In the genomic region with DNA sequence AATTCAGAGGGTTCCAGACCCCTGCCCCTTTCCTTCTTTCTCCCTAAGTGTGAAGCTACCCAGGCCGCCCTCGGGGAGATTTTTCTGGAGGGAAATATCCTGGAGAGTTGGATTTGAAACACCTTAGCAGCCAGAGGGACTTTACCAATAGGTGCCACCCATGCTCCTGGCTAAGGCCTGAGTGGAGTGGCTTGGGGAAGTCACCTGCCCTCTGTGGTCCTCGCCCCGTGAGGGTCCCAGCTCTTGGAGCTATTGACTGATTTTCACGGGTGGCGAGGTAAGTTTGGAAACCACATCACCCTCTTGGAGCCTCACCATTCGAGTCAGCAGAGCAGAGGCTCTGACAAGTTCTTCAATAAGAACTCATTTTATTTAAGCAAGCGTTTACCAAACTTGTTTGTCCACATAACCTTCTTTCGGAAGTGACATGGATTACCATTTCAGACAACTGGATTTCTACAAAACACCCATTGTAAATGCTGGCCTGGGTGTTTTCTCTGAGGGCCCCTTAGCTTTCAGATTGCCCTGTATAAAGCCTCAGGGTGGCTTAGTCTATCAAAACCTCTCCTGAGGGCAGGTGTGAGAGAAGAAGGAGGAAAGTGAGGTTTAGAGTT, we compare ENCODE assay signal across 24 cellular contexts. TPM values are rescaled to one million over a fixed set of nuclear protein-coding genes. Genes with fewer than 3 reads are reported as not detected.
DNase-seq lines count a peak whose midpoint lies in the region; ATAC-seq, FAIRE-seq and TF ChIP-seq lines count a peak whose summit lies in the region.
"Had no signal": no experiment of that assay in that cellular context is flagged by ENCODE, and none has a peak within 500 bp of the region (broad histone marks: within the 10 kb centered on the region; RNA-seq: fewer than 3 reads in every experiment).

No MANE protein-coding gene starts in this region.

- no peak for FAIRE-seq in D721Med (lab: Jason Lieb, UNC)
- FAIRE-seq: GM12878 had no signal

- no peaks in the 10 kb centered on the region for H3K27me3 ChIP-seq in smooth muscle cell (ENCODE audit: low read depth)
- H3K27me3 ChIP-seq in A673 (replicated peaks; ENCODE audit: insufficient read depth, low read depth, low read length, poor library complexity), result no peaks in the 10 kb centered on the region
- H3K27me3 ChIP-seq: BLaER1 treated with 17β-estradiol and CSF1 and Interleukin-3, amounts not matched to agents 10 nM and 100 nM had no signal

- no TSS peak for BruUV-seq in A673 (replicated peaks; lab: Mats Ljungman, UMichigan)

- no peaks in the 10 kb centered on the region for H4K20me1 ChIP-seq in smooth muscle cell (ENCODE audit: low read depth)
- H4K20me1 ChIP-seq: BLaER1 treated with 17β-estradiol and CSF1 and Interleukin-3, amounts not matched to agents 10 nM and 100 nM had no signal

- peaks cover 8% of the 10 kb centered on the region for H3F3A ChIP-seq in smooth muscle cell (ENCODE audit: low read depth)

- H3K9ac ChIP-seq in smooth muscle cell (ENCODE audit: low read depth), result no peak overlapping the region
- H3K9ac ChIP-seq: BLaER1 treated with 17β-estradiol and CSF1 and Interleukin-3, amounts not matched to agents 10 nM and 100 nM had no signal

- peak overlapping the region; percentile 54 for H3K27ac Mint-ChIP-seq in T-helper 17 cell
- H3K27ac Mint-ChIP-seq: activated B cell treated with CpG ODN at 0.5 μM for 24 hours, HFFc6, memory B cell had no signal

- H3K4me2 ChIP-seq in smooth muscle cell, result peak overlapping the region; percentile 34
- H3K4me2 ChIP-seq: BLaER1 treated with 17β-estradiol and CSF1 and Interleukin-3, amounts not matched to agents 10 nM and 100 nM had no signal

- H3K4me1 Mint-ChIP-seq in T-helper 17 cell, result no peaks in the 10 kb centered on the region
- H3K4me1 Mint-ChIP-seq: activated B cell treated with CpG ODN at 0.5 μM for 24 hours, memory B cell had no signal

- intact Hi-C loops in A673 (cut with micrococcal nuclease; ENCODE audit: unreplicated experiment), result no loop called here

- WGBS in smooth muscle cell (ENCODE audit: low lambda C conversion rate), result 80% methylated on average over 9 of the region's 9 CpGs

- no peak for TF ChIP-seq CTCF in smooth muscle cell (IDR thresholded peaks at IDR 0.05; ENCODE audit: borderline replicate concordance, insufficient read depth, poor library complexity, severe bottlenecking)
- TF ChIP-seq CTCF in A673 (conservative IDR thresholded peaks at IDR 0.05; ENCODE audit: low read depth, low read length), result no peak
- TF ChIP-seq CTCF in D721Med (IDR thresholded peaks at IDR 0.05; ENCODE audit: insufficient read depth, missing control alignments), result no peak

- H3K27me3 Mint-ChIP-seq in T-helper 17 cell, result peaks cover 27% of the 10 kb centered on the region

- no peak overlapping the region for H2AFZ ChIP-seq in smooth muscle cell (ENCODE audit: low read depth)

- H3K36me3 ChIP-seq in smooth muscle cell (ENCODE audit: low read depth), result no peaks in the 10 kb centered on the region
- H3K36me3 ChIP-seq in A673 (ENCODE audit: insufficient read depth, low read length, poor library complexity, severe bottlenecking), result no peaks in the 10 kb centered on the region
- H3K36me3 ChIP-seq: BLaER1 treated with 17β-estradiol and CSF1 and Interleukin-3, amounts not matched to agents 10 nM and 100 nM had no signal

- no peak overlapping the region for H3K4me3 Mint-ChIP-seq in T-helper 17 cell
- H3K4me3 Mint-ChIP-seq: activated B cell treated with CpG ODN at 0.5 μM for 24 hours, HFFc6, memory B cell had no signal

- POLR2A ChIA-PET in A673 (lab: Charles Lee; ENCODE audit: low non-redundant PET), result no interaction called here

- no peaks in the 10 kb centered on the region for H3K79me2 ChIP-seq in smooth muscle cell (ENCODE audit: low read depth)

- H3K4me1 ChIP-seq in smooth muscle cell (ENCODE audit: low read depth), result peaks cover 18% of the 10 kb centered on the region
- peaks cover 16% of the 10 kb centered on the region for H3K4me1 ChIP-seq in A673 (ENCODE audit: insufficient read depth, low read length, poor library complexity, severe bottlenecking)

- no peaks in the 10 kb centered on the region for H3K36me3 Mint-ChIP-seq in T-helper 17 cell (ENCODE audit: low read depth)
- H3K36me3 Mint-ChIP-seq: memory B cell had no signal

- H3K9me3 ChIP-seq in T-helper 17 cell (ENCODE audit: control insufficient read depth, low read length, poor library complexity, severe bottlenecking) (no peaks in the 10 kb centered on the region), smooth muscle cell (replicated peaks; ENCODE audit: low read depth) (no peaks in the 10 kb centered on the region), A673 (ENCODE audit: low read depth, low read length, poor library complexity, severe bottlenecking) (no peaks in the 10 kb centered on the region)

- H3K4me3 ChIP-seq in smooth muscle cell (no peak overlapping the region), A673 (ENCODE audit: low read depth, low read length, poor library complexity, severe bottlenecking) (no peak overlapping the region)
- H3K4me3 ChIP-seq: BLaER1 treated with 17β-estradiol and CSF1 and Interleukin-3, amounts not matched to agents 10 nM and 100 nM; GM12878; skin epidermis had no signal

- CTCF ChIA-PET in A673 (lab: Charles Lee), result no interaction called here

- H3K27ac ChIP-seq in smooth muscle cell (ENCODE audit: low read depth), result peak overlapping the region; percentile 57
- no peak overlapping the region for H3K27ac ChIP-seq in A673 (ENCODE audit: low read depth, low read length, poor library complexity, severe bottlenecking)
- H3K27ac ChIP-seq: BLaER1 treated with 17β-estradiol and CSF1 and Interleukin-3, amounts not matched to agents 10 nM and 100 nM; skin epidermis had no signal

- peak; percentile 0 for DNase-seq in activated CD4-positive, alpha-beta T cell treated with anti-CD3 and anti-CD28 coated beads for 1 hour
- DNase-seq in activated CD4-positive, alpha-beta T cell treated with anti-CD3 and anti-CD28 coated beads, Interleukin-2, amount 50 U/mL, for 1 hour, result no peak
- DNase-seq in T-helper 17 cell (no peak), myocyte (ENCODE audit: low read depth) (peak; percentile 61), smooth muscle cell (lab: John Stamatoyannopoulos, UW; ENCODE audit: unreplicated experiment) (no peak), A673 (ENCODE audit: low spot score) (no peak), D721Med (ENCODE audit: insufficient read length, low spot score) (no peak)
- DNase-seq: activated B cell treated with CpG ODN at 0.5 μM for 24 hours; amygdala; central memory CD4-positive, alpha-beta T cell; effector memory CD4-positive, alpha-beta T cell; GDM1; HFFc6; NCI-H1048; NCI-H2029; stimulated activated CD4-positive, alpha-beta T cell treated with anti-CD3 and anti-CD28 coated beads, Interleukin-4, amount 100 ng/mL, for 1 hour had no signal

- ATAC-seq in T-helper 17 cell (no peak), GM19023 (IDR thresholded peaks at IDR 0.05; ENCODE audit: unreplicated experiment) (no peak)
- ATAC-seq: GM12878 had no signal

RNA-seq across cellular contexts. Expression of a gene that starts 20.4 kb away (rescaled TPM):
- total RNA-seq in T-helper 17 cell (under 1 TPM; 0.35 to 0.83 TPM), myocyte (2.1 and 3.9 TPM in 2 replicates), smooth muscle cell (2,330 and 2,442 TPM in 2 replicates), A673 (2021) (0.37 and 0.49 TPM in 2 replicates)
- 26.8 TPM for polyA plus RNA-seq in myocyte (2012)
- 2,039 and 2,747 TPM in 2 replicates for polyA plus RNA-seq in smooth muscle cell

RNA-seq across cellular contexts. Expression of a gene that starts 31.7 kb away (rescaled TPM):
- not detected for total RNA-seq in T-helper 17 cell
- not detected in 2 replicates for total RNA-seq in myocyte
- not detected for polyA plus RNA-seq in myocyte (2012)
- not detected in 2 replicates for total RNA-seq in smooth muscle cell
- not detected in 2 replicates for polyA plus RNA-seq in smooth muscle cell
- total RNA-seq in A673 (2021), result not detected in 2 replicates
- total RNA-seq: A172; activated B cell treated with CpG ODN at 0.5 μM for 24 hours; GM12878; HFFc6; subcutaneous adipose tissue; T-helper 1 cell treated with Interleukin-12 subunit alpha and Interleukin-12 subunit beta and Interleukin-4 antibody, amounts not matched to agents 30 ng/mL and 1 ng/mL, for 36 hours had no signal
- polyA plus RNA-seq: GM12878 had no signal

Comparison
In these comparisons a context has a peak if more than half of its experiments do, and no peak if none do; other contexts are left out.
1. DNase-seq: peak in activated CD4-positive, alpha-beta T cell treated with anti-CD3 and anti-CD28 coated beads for 1 hour (single experiment) and myocyte (single experiment); none in activated CD4-positive, alpha-beta T cell treated with anti-CD3 and anti-CD28 coated beads, Interleukin-2, amount 50 U/mL, for 1 hour (single experiment), T-helper 17 cell (0 of 3), smooth muscle cell (single experiment), A673 (single experiment) and D721Med (single experiment).
2. RNA of a gene that starts 20.4 kb away (total RNA-seq): 2,330 to 2,442 TPM in smooth muscle cell; 2.1 to 3.9 TPM in myocyte, 0.35 to 0.83 TPM in T-helper 17 cell and 0.37 to 0.49 TPM in A673; every median in the first group is over 100 times any median in the second.